In genomic region chr20:46676649-46677316, GRCh38 we compare ENCODE assay signal across 1 cellular context.
TF ChIP-seq lines count a peak whose summit lies in the region.
"Not testable (repeated sequence)": the region's sequence is repeated elsewhere in the genome, so short reads cannot be mapped to it uniquely, and the experiment has no call there.

No MANE protein-coding gene starts in this region.

TF ChIP-seq in HepG2, 621 proteins besides CTCF, POLR2A, EP300 and RAD21 (continued from another document and continues in another):
- TF ChIP-seq NR2C2 (CRISPR knock-in tag; IDR thresholded peaks at IDR 0.05; ENCODE audit: borderline replicate concordance) (peak; percentile 74), NCOR1 (IDR thresholded peaks at IDR 0.05; ENCODE audit: borderline replicate concordance, low read length) (peak; percentile 83), MYPOP (CRISPR knock-in tag; IDR thresholded peaks at IDR 0.05) (0 out of 2 replicates have a peak, but pooled peaks have one; percentile 24), ZNF292 (CRISPR knock-in tag; IDR thresholded peaks at IDR 0.05; ENCODE audit: borderline replicate concordance, low read depth) (peak; percentile 77), RXRA (CRISPR knock-in tag; IDR thresholded peaks at IDR 0.05) (peak; percentile 98), ZBTB38 (CRISPR knock-in tag; IDR thresholded peaks at IDR 0.05) (peak; percentile 23; the same call in 1 of the 2 replicates), HOXA3 (CRISPR knock-in tag; IDR thresholded peaks at IDR 0.05) (peak; percentile 80), MIER2 (CRISPR knock-in tag; IDR thresholded peaks at IDR 0.05) (0 out of 2 replicates have a peak, but pooled peaks have one; percentile 22), UBTF (CRISPR knock-in tag; IDR thresholded peaks at IDR 0.05) (peak; percentile 33; the same call in 1 of the 2 replicates), SALL1 (CRISPR knock-in tag; IDR thresholded peaks at IDR 0.05) (peak; percentile 61), FOXP4 (CRISPR knock-in tag; IDR thresholded peaks at IDR 0.05) (peak; percentile 69), FOXA1 (CRISPR knock-in tag; IDR thresholded peaks at IDR 0.05) (peak; percentile 53; the same call in 1 of the 2 replicates), ZBTB10 (CRISPR knock-in tag; IDR thresholded peaks at IDR 0.05; ENCODE audit: borderline replicate concordance) (0 out of 2 replicates have a peak, but pooled peaks have one; percentile 48), GFI1 (CRISPR knock-in tag; IDR thresholded peaks at IDR 0.05; ENCODE audit: borderline replicate concordance) (peak; percentile 57; the same call in 1 of the 2 replicates), TEAD3 (CRISPR knock-in tag; optimal IDR thresholded peaks at IDR 0.05; ENCODE audit: borderline replicate concordance) (peak; percentile 78), SOX6 (CRISPR knock-in tag; IDR thresholded peaks at IDR 0.05) (peak; percentile 50), ZNF644 (CRISPR knock-in tag; IDR thresholded peaks at IDR 0.05; ENCODE audit: low read depth) (0 out of 2 replicates have a peak, but pooled peaks have one; percentile 21), TBL1XR1 (IDR thresholded peaks at IDR 0.05; ENCODE audit: borderline replicate concordance, low read length, partially characterized antibody) (peak; percentile 57), CBFB (CRISPR knock-in tag; IDR thresholded peaks at IDR 0.05) (0 out of 2 replicates have a peak, but pooled peaks have one; percentile 30), MED13 (CRISPR knock-in tag; IDR thresholded peaks at IDR 0.05) (peak; percentile 19; the same call in 1 of the 2 replicates), SKI (IDR thresholded peaks at IDR 0.05; ENCODE audit: partially characterized antibody) (peak; percentile 97)
- TF ChIP-seq, protein P1, sequence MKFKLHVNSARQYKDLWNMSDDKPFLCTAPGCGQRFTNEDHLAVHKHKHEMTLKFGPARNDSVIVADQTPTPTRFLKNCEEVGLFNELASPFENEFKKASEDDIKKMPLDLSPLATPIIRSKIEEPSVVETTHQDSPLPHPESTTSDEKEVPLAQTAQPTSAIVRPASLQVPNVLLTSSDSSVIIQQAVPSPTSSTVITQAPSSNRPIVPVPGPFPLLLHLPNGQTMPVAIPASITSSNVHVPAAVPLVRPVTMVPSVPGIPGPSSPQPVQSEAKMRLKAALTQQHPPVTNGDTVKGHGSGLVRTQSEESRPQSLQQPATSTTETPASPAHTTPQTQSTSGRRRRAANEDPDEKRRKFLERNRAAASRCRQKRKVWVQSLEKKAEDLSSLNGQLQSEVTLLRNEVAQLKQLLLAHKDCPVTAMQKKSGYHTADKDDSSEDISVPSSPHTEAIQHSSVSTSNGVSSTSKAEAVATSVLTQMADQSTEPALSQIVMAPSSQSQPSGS (CRISPR knock-in tag; IDR thresholded peaks at IDR 0.05) = 0 out of 2 replicates have a peak, but pooled peaks have one; percentile 25
- TF ChIP-seq, protein P2, sequence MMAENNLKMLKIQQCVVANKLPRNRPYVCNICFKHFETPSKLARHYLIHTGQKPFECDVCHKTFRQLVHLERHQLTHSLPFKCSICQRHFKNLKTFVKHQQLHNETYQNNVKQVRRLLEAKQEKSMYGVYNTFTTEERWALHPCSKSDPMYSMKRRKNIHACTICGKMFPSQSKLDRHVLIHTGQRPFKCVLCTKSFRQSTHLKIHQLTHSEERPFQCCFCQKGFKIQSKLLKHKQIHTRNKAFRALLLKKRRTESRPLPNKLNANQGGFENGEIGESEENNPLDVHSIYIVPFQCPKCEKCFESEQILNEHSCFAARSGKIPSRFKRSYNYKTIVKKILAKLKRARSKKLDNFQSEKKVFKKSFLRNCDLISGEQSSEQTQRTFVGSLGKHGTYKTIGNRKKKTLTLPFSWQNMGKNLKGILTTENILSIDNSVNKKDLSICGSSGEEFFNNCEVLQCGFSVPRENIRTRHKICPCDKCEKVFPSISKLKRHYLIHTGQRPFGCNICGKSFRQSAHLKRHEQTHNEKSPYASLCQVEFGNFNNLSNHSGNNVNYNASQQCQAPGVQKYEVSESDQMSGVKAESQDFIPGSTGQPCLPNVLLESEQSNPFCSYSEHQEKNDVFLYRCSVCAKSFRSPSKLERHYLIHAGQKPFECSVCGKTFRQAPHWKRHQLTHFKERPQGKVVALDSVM (CRISPR knock-in tag; IDR thresholded peaks at IDR 0.05) = peak; percentile 38; the same call in 1 of the 2 replicates
- TF ChIP-seq, protein P3, sequence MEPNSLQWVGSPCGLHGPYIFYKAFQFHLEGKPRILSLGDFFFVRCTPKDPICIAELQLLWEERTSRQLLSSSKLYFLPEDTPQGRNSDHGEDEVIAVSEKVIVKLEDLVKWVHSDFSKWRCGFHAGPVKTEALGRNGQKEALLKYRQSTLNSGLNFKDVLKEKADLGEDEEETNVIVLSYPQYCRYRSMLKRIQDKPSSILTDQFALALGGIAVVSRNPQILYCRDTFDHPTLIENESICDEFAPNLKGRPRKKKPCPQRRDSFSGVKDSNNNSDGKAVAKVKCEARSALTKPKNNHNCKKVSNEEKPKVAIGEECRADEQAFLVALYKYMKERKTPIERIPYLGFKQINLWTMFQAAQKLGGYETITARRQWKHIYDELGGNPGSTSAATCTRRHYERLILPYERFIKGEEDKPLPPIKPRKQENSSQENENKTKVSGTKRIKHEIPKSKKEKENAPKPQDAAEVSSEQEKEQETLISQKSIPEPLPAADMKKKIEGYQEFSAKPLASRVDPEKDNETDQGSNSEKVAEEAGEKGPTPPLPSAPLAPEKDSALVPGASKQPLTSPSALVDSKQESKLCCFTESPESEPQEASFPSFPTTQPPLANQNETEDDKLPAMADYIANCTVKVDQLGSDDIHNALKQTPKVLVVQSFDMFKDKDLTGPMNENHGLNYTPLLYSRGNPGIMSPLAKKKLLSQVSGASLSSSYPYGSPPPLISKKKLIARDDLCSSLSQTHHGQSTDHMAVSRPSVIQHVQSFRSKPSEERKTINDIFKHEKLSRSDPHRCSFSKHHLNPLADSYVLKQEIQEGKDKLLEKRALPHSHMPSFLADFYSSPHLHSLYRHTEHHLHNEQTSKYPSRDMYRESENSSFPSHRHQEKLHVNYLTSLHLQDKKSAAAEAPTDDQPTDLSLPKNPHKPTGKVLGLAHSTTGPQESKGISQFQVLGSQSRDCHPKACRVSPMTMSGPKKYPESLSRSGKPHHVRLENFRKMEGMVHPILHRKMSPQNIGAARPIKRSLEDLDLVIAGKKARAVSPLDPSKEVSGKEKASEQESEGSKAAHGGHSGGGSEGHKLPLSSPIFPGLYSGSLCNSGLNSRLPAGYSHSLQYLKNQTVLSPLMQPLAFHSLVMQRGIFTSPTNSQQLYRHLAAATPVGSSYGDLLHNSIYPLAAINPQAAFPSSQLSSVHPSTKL (CRISPR knock-in tag; IDR thresholded peaks at IDR 0.05) = peak; percentile 80
- not testable (repeated sequence) for TF ChIP-seq FOXA1, SOX6 (IDR thresholded peaks at IDR 0.05)
- TF ChIP-seq, protein P4, sequence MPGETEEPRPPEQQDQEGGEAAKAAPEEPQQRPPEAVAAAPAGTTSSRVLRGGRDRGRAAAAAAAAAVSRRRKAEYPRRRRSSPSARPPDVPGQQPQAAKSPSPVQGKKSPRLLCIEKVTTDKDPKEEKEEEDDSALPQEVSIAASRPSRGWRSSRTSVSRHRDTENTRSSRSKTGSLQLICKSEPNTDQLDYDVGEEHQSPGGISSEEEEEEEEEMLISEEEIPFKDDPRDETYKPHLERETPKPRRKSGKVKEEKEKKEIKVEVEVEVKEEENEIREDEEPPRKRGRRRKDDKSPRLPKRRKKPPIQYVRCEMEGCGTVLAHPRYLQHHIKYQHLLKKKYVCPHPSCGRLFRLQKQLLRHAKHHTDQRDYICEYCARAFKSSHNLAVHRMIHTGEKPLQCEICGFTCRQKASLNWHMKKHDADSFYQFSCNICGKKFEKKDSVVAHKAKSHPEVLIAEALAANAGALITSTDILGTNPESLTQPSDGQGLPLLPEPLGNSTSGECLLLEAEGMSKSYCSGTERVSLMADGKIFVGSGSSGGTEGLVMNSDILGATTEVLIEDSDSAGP (CRISPR knock-in tag; IDR thresholded peaks at IDR 0.05; ENCODE audit: borderline replicate concordance) = peak; percentile 14; the same call in 1 of the 2 replicates
- TF ChIP-seq, protein P5, sequence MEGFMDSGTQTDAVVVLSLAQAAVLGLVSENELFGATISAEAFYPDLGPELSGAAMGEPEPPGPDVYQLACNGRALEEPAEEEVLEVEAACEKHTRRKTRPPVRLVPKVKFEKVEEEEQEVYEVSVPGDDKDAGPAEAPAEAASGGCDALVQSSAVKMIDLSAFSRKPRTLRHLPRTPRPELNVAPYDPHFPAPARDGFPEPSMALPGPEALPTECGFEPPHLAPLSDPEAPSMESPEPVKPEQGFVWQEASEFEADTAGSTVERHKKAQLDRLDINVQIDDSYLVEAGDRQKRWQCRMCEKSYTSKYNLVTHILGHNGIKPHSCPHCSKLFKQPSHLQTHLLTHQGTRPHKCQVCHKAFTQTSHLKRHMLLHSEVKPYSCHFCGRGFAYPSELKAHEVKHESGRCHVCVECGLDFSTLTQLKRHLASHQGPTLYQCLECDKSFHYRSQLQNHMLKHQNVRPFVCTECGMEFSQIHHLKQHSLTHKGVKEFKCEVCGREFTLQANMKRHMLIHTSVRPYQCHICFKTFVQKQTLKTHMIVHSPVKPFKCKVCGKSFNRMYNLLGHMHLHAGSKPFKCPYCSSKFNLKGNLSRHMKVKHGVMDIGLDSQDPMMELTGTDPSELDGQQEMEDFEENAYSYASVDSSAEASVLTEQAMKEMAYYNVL (CRISPR knock-in tag; IDR thresholded peaks at IDR 0.05; ENCODE audit: borderline replicate concordance) = 0 out of 2 replicates have a peak, but pooled peaks have one; percentile 38
- TF ChIP-seq, protein P6, sequence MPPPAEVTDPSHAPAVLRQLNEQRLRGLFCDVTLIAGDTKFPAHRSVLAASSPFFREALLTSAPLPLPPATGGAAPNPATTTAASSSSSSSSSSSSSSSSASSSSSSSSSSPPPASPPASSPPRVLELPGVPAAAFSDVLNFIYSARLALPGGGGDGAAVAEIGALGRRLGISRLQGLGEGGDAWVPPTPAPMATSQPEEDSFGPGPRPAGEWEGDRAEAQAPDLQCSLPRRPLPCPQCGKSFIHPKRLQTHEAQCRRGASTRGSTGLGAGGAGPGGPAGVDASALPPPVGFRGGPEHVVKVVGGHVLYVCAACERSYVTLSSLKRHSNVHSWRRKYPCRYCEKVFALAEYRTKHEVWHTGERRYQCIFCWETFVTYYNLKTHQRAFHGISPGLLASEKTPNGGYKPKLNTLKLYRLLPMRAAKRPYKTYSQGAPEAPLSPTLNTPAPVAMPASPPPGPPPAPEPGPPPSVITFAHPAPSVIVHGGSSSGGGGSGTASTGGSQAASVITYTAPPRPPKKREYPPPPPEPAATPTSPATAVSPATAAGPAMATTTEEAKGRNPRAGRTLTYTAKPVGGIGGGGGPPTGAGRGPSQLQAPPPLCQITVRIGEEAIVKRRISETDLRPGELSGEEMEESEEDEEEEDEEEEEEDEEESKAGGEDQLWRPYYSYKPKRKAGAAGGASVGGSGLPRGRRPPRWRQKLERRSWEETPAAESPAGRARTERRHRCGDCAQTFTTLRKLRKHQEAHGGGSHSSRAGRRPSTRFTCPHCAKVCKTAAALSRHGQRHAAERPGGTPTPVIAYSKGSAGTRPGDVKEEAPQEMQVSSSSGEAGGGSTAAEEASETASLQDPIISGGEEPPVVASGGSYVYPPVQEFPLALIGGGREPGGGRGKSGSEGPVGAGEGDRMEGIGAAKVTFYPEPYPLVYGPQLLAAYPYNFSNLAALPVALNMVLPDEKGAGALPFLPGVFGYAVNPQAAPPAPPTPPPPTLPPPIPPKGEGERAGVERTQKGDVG (CRISPR knock-in tag; IDR thresholded peaks at IDR 0.05; ENCODE audit: borderline replicate concordance) = peak; percentile 21; the same call in 1 of the 2 replicates
